17 cellular contexts compared by ENCODE assay signal in genomic region chr2:71704688-71705087, GRCh38.
"Had no signal": no experiment of that assay in that cellular context is flagged by ENCODE, and none has a peak within 500 bp of the region (broad histone marks: within the 10 kb centered on the region; RNA-seq: fewer than 3 reads in every experiment).

No MANE protein-coding gene starts in this region.

- H3K4me3 ChIP-seq: gastrocnemius medialis, heart right ventricle, smooth muscle cell, tibial artery, upper lobe of left lung, vagina had no signal

- H3K27me3 ChIP-seq: gastrocnemius medialis, heart right ventricle, tibial artery, upper lobe of left lung, vagina had no signal

- H3K27ac ChIP-seq: tibial artery, upper lobe of left lung, vagina had no signal

- H3K9me3 ChIP-seq: gastrocnemius medialis, heart right ventricle, tibial artery, upper lobe of left lung, vagina had no signal

- DNase-seq: effector memory CD4-positive, alpha-beta T cell; gastrocnemius medialis; heart right ventricle; hypothalamus; mammary epithelial cell; stimulated activated CD4-positive, alpha-beta T cell treated with anti-CD3 and anti-CD28 coated beads, Interleukin-4, amount 100 ng/mL, for 1 hour; upper lobe of left lung had no signal

- H3K27ac Mint-ChIP-seq: natural killer cell treated with Interleukin-12 subunit alpha and Interleukin-12 subunit beta and Interleukin-15 and Interleukin-18, amount 100 ng/mL, for 72 hours; stimulated activated memory B cell treated with anti-CD40 and anti-IgM and Interleukin-4, amounts not matched to agents 10 μg/mL and 1 μg/mL and 100 μg/mL, for 72 hours; stimulated activated naive CD8-positive, alpha-beta T cell treated with anti-CD3 and anti-CD28 coated beads, Interleukin-15, Interleukin-2, amounts not matched to agents 100 ng/mL and 50 ng/mL, for 24 hours had no signal

- FAIRE-seq: endometrium, islet of Langerhans had no signal

- H3K9me3 Mint-ChIP-seq: natural killer cell treated with Interleukin-12 subunit alpha and Interleukin-12 subunit beta and Interleukin-15 and Interleukin-18, amount 100 ng/mL, for 72 hours; stimulated activated memory B cell treated with anti-CD40 and anti-IgM and Interleukin-4, amounts not matched to agents 10 μg/mL and 1 μg/mL and 100 μg/mL, for 72 hours; stimulated activated naive CD8-positive, alpha-beta T cell treated with anti-CD3 and anti-CD28 coated beads, Interleukin-15, Interleukin-2, amounts not matched to agents 100 ng/mL and 50 ng/mL, for 24 hours had no signal

- H3K36me3 Mint-ChIP-seq: natural killer cell treated with Interleukin-12 subunit alpha and Interleukin-12 subunit beta and Interleukin-15 and Interleukin-18, amount 100 ng/mL, for 72 hours; stimulated activated memory B cell treated with anti-CD40 and anti-IgM and Interleukin-4, amounts not matched to agents 10 μg/mL and 1 μg/mL and 100 μg/mL, for 72 hours had no signal

- H3K4me1 Mint-ChIP-seq: stimulated activated memory B cell treated with anti-CD40 and anti-IgM and Interleukin-4, amounts not matched to agents 10 μg/mL and 1 μg/mL and 100 μg/mL, for 72 hours had no signal

- ATAC-seq: esophagus mucosa; gastrocnemius medialis; left lobe of liver; natural killer cell treated with Interleukin-12 subunit alpha and Interleukin-12 subunit beta and Interleukin-15 and Interleukin-18, amount 100 ng/mL, for 72 hours had no signal

- H3K4me1 ChIP-seq: vagina had no signal

- H3K4me3 Mint-ChIP-seq: natural killer cell treated with Interleukin-12 subunit alpha and Interleukin-12 subunit beta and Interleukin-15 and Interleukin-18, amount 100 ng/mL, for 72 hours; stimulated activated memory B cell treated with anti-CD40 and anti-IgM and Interleukin-4, amounts not matched to agents 10 μg/mL and 1 μg/mL and 100 μg/mL, for 72 hours; stimulated activated naive CD8-positive, alpha-beta T cell treated with anti-CD3 and anti-CD28 coated beads, Interleukin-15, Interleukin-2, amounts not matched to agents 100 ng/mL and 50 ng/mL, for 24 hours had no signal

- H3K27me3 Mint-ChIP-seq: natural killer cell treated with Interleukin-12 subunit alpha and Interleukin-12 subunit beta and Interleukin-15 and Interleukin-18, amount 100 ng/mL, for 72 hours; stimulated activated naive CD8-positive, alpha-beta T cell treated with anti-CD3 and anti-CD28 coated beads, Interleukin-15, Interleukin-2, amounts not matched to agents 100 ng/mL and 50 ng/mL, for 24 hours had no signal
